11 cellular contexts compared by ENCODE assay signal in genomic region chr11:17914957-17915356, GRCh38.
"Had no signal": no experiment of that assay in that cellular context is flagged by ENCODE, and none has a peak within 500 bp of the region (broad histone marks: within the 10 kb centered on the region; RNA-seq: fewer than 3 reads in every experiment).

No MANE protein-coding gene starts in this region.

- H3K4me2 ChIP-seq: KMS-11 had no signal

- ATAC-seq: HCT116 had no signal

- H3K4me1 ChIP-seq: HAP-1 had no signal

- H3K27ac ChIP-seq: GM23248, HL-60, KMS-11 had no signal

- DNase-seq: GOT3, H7, HFFc6, IMR-90, Karpas-422, KBM-7 had no signal

- H3K9me3 ChIP-seq: HAP-1 had no signal

- H3K9ac ChIP-seq: GM23248, KMS-11 had no signal

- H3K4me3 ChIP-seq: GM23248, HAP-1 had no signal

- H2AFZ ChIP-seq: GM23248 had no signal
